Comparison of ENCODE assay signal across 11 cellular contexts in the genomic region with DNA sequence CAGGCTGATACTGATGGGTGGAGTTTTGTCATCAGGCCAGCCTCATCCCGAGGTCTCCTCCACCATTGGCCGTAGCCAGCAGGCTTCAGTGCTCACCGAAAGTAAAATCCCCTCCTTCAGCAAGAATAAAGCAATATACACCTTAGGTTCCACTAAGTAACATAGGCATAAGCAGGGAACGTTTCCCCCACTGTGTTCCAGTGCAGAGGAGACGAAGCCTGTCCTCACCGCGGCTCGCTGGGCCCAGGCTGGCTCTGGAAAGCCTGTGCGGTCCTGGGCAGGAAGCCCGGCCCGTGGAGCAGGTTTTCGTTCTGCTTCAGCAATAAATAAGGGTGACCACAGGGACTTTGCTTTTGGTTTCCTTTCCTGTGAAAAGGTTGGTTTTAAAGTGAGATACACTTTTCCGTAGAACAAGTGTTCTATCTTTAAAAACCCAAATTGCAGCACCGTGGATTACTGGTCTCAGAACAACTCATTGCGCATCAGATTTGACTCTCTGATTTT. TPM values are rescaled to one million over a fixed set of nuclear protein-coding genes. Genes with fewer than 3 reads are reported as not detected.
DNase-seq lines count a peak whose midpoint lies in the region; ATAC-seq and TF ChIP-seq lines count a peak whose summit lies in the region.
"Had no signal": no experiment of that assay in that cellular context is flagged by ENCODE, and none has a peak within 500 bp of the region (broad histone marks: within the 10 kb centered on the region; RNA-seq: fewer than 3 reads in every experiment).

No MANE protein-coding gene starts in this region.

- no peak for TF ChIP-seq CTCF in stomach (IDR thresholded peaks at IDR 0.05)
- no peak for TF ChIP-seq CTCF in WTC11 (IDR thresholded peaks at IDR 0.05)

- H3K36me3 ChIP-seq in stomach: peaks cover 58 to 95% (median 90%) of the 10 kb centered on the region in 4 donors

- peaks cover 75% of the 10 kb centered on the region for H3K36me3 Mint-ChIP-seq in activated CD4-positive, alpha-beta memory T cell treated with anti-CD3 and anti-CD28 coated beads for 36 hours
- H3K36me3 Mint-ChIP-seq in WTC11: peaks cover 71% of the 10 kb centered on the region

- no peak overlapping the region for H3K27ac Mint-ChIP-seq in activated CD4-positive, alpha-beta memory T cell treated with anti-CD3 and anti-CD28 coated beads for 36 hours
- no peak overlapping the region for H3K27ac Mint-ChIP-seq in WTC11

- no peak overlapping the region for H3K27ac ChIP-seq in stomach

- CTCF ChIA-PET in activated CD4-positive, alpha-beta memory T cell treated with anti-CD3 and anti-CD28 coated beads for 36 hours (lab: Charles Lee): no interaction called here
- CTCF ChIA-PET in WTC11 (lab: Charles Lee): no interaction called here

- TF ChIP-seq POLR2A in stomach (IDR thresholded peaks at IDR 0.05): no peak

- H3K4me3 ChIP-seq in stomach: no peak overlapping the region

- H3K4me1 ChIP-seq in stomach: no peaks in the 10 kb centered on the region

- POLR2A ChIA-PET in activated CD4-positive, alpha-beta memory T cell treated with anti-CD3 and anti-CD28 coated beads for 36 hours (lab: Charles Lee): no interaction called here
- POLR2A ChIA-PET in WTC11 (lab: Charles Lee): no interaction called here

- DNase-seq in activated CD4-positive, alpha-beta memory T cell treated with anti-CD3 and anti-CD28 coated beads for 36 hours: peak; percentile 31
- DNase-seq in stomach (no peak), WTC11 (ENCODE audit: low spot score) (no peak), NCI-H1092 treated with DMSO at 0.1 percent for 48 hours (lab: John Stamatoyannopoulos, UW) (no peak), hippocampal formation (lab: John Stamatoyannopoulos, UW) (no peak)
- DNase-seq: activated CD4-positive, CD25-positive, alpha-beta regulatory T cell treated with anti-CD3 and anti-CD28 coated beads, Interleukin-2, amount 50 U/mL, for 72 hours had no signal

- no peaks in the 10 kb centered on the region for H3K9me3 ChIP-seq in stomach

- TF ChIP-seq EP300 in stomach (IDR thresholded peaks at IDR 0.05): no peak

- WGBS in stomach, 5 donors: 82 to 94% (median 87%) methylated on average over 15 of the region's 15 CpGs

- H3K27me3 ChIP-seq in stomach: no peaks in the 10 kb centered on the region

- peak; percentile 59 for ATAC-seq in GM18499 (IDR thresholded peaks at IDR 0.05; ENCODE audit: insufficient read depth, unreplicated experiment)
- ATAC-seq in GM19395 (IDR thresholded peaks at IDR 0.05; ENCODE audit: unreplicated experiment): peak; percentile 97
- peak; percentile 82 for ATAC-seq in HG02938 (IDR thresholded peaks at IDR 0.05; ENCODE audit: unreplicated experiment)
- no peak for ATAC-seq in WTC11

- intact Hi-C loops in activated CD4-positive, alpha-beta memory T cell treated with anti-CD3 and anti-CD28 coated beads for 36 hours (cut with micrococcal nuclease): no loop called here
- intact Hi-C loops in stomach (cut with DNase I; ENCODE audit: low total_unique reads): no loop called here

- H3K27me3 Mint-ChIP-seq in activated CD4-positive, alpha-beta memory T cell treated with anti-CD3 and anti-CD28 coated beads for 36 hours: no peaks in the 10 kb centered on the region
- no peaks in the 10 kb centered on the region for H3K27me3 Mint-ChIP-seq in WTC11 (ENCODE audit: low read depth)
- H3K27me3 Mint-ChIP-seq: brain had no signal

- peaks cover 10% of the 10 kb centered on the region for H3K4me1 Mint-ChIP-seq in activated CD4-positive, alpha-beta memory T cell treated with anti-CD3 and anti-CD28 coated beads for 36 hours (ENCODE audit: low read depth)
- H3K4me1 Mint-ChIP-seq in WTC11: no peaks in the 10 kb centered on the region
- H3K4me1 Mint-ChIP-seq: brain had no signal

- H3K9me3 Mint-ChIP-seq in activated CD4-positive, alpha-beta memory T cell treated with anti-CD3 and anti-CD28 coated beads for 36 hours: peaks cover 2% of the 10 kb centered on the region
- H3K9me3 Mint-ChIP-seq in WTC11: peaks cover 14% of the 10 kb centered on the region

- H3K4me3 Mint-ChIP-seq in activated CD4-positive, alpha-beta memory T cell treated with anti-CD3 and anti-CD28 coated beads for 36 hours: no peak overlapping the region
- no peak overlapping the region for H3K4me3 Mint-ChIP-seq in WTC11
- H3K4me3 Mint-ChIP-seq: brain had no signal

TF ChIP-seq in WTC11, 78 proteins besides CTCF, POLR2A, EP300 and RAD21 (continues in another document):
- TF ChIP-seq FOXP1 (CRISPR knock-in tag; IDR thresholded peaks at IDR 0.05; ENCODE audit: borderline replicate concordance): no peak
- TF ChIP-seq, protein P1, sequence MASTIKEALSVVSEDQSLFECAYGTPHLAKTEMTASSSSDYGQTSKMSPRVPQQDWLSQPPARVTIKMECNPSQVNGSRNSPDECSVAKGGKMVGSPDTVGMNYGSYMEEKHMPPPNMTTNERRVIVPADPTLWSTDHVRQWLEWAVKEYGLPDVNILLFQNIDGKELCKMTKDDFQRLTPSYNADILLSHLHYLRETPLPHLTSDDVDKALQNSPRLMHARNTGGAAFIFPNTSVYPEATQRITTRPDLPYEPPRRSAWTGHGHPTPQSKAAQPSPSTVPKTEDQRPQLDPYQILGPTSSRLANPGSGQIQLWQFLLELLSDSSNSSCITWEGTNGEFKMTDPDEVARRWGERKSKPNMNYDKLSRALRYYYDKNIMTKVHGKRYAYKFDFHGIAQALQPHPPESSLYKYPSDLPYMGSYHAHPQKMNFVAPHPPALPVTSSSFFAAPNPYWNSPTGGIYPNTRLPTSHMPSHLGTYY (CRISPR knock-in tag; IDR thresholded peaks at IDR 0.05): no peak
- TF ChIP-seq, protein P2, sequence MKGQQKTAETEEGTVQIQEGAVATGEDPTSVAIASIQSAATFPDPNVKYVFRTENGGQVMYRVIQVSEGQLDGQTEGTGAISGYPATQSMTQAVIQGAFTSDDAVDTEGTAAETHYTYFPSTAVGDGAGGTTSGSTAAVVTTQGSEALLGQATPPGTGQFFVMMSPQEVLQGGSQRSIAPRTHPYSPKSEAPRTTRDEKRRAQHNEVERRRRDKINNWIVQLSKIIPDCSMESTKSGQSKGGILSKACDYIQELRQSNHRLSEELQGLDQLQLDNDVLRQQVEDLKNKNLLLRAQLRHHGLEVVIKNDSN (CRISPR knock-in tag; IDR thresholded peaks at IDR 0.05): no peak
- no peak for TF ChIP-seq HMGXB4 (CRISPR knock-in tag; IDR thresholded peaks at IDR 0.05)
- TF ChIP-seq ZNF423 (CRISPR knock-in tag; IDR thresholded peaks at IDR 0.05): no peak
- TF ChIP-seq KAT7 (CRISPR knock-in tag; IDR thresholded peaks at IDR 0.05; ENCODE audit: borderline replicate concordance): no peak
- no peak for TF ChIP-seq ZNF425 (CRISPR knock-in tag; conservative IDR thresholded peaks at IDR 0.05)
- no peak for TF ChIP-seq ZNF317 (CRISPR knock-in tag; IDR thresholded peaks at IDR 0.05; ENCODE audit: borderline replicate concordance, low read depth)
- TF ChIP-seq ZNF416 (CRISPR knock-in tag; IDR thresholded peaks at IDR 0.05): no peak
- no peak for TF ChIP-seq SMAD3 (CRISPR knock-in tag; IDR thresholded peaks at IDR 0.05; ENCODE audit: borderline replicate concordance)
- no peak for TF ChIP-seq IRF2 (CRISPR knock-in tag; IDR thresholded peaks at IDR 0.05; ENCODE audit: borderline replicate concordance, low read depth)
- no peak for TF ChIP-seq GTF2I (CRISPR knock-in tag; conservative IDR thresholded peaks at IDR 0.05)
- TF ChIP-seq ETV6 (CRISPR knock-in tag; IDR thresholded peaks at IDR 0.05): no peak
- no peak for TF ChIP-seq TEAD1 (CRISPR knock-in tag; IDR thresholded peaks at IDR 0.05)
- TF ChIP-seq RELA (CRISPR knock-in tag; IDR thresholded peaks at IDR 0.05; ENCODE audit: borderline replicate concordance): no peak

RNA-seq across cellular contexts. Expression of gene TEX29, which starts 16.3 kb away (rescaled TPM):
- total RNA-seq in activated CD4-positive, alpha-beta memory T cell treated with anti-CD3 and anti-CD28 coated beads for 36 hours: under 1 TPM; 0.39 to 0.43 TPM
- total RNA-seq in stomach (not detected), WTC11 (2021) (0.32 to 0.68 TPM (median 0.37 TPM) in 3 replicates)
- polyA plus RNA-seq in stomach: 1 to 10 TPM in 1 of 3 donors, under 1 TPM in 1, not detected in 1; 0.87 to 2.2 TPM
- total RNA-seq: M059J had no signal
